18 cellular contexts compared by ENCODE assay signal in the genomic region with DNA sequence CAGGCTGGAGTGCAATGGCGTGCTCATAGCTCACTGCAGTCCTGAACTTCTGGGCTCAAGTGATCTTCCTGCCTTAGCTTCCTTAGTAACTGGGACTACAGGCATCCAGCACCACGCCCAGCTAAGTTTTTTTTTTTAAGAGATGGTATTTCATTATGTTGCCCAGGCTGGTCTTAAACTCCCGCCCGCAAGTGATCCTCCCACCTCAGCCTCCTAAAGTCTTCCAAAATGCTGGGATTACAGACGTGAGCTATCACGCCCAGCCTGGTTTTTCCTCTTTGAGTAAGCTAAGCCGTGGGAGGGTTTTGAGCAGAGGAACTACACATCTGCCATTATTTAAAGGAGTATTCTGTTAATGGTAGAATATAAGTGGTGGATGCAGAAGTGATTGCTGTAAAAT. TPM values are rescaled to one million over a fixed set of nuclear protein-coding genes. Genes with fewer than 3 reads are reported as not detected.
DNase-seq lines count a peak whose midpoint lies in the region; ATAC-seq and TF ChIP-seq lines count a peak whose summit lies in the region.
"Had no signal": no experiment of that assay in that cellular context is flagged by ENCODE, and none has a peak within 500 bp of the region (broad histone marks: within the 10 kb centered on the region; RNA-seq: fewer than 3 reads in every experiment).

No MANE protein-coding gene starts in this region.

- H3K27ac ChIP-seq in SK-N-SH (ENCODE audit: low read depth in 2 of 2, low read length in 1 of 2) = peak overlapping the region in 1 of 2 experiments; percentile 98; a peak in 3 of 4 replicates
- H3K27ac ChIP-seq in ascending aorta = peak overlapping the region; percentile 74 to 77
- H3K27ac ChIP-seq: neutrophil, right lobe of liver, testis had no signal

- TF ChIP-seq EP300 in SK-N-SH (IDR thresholded peaks at IDR 0.05; ENCODE audit: borderline replicate concordance in 1 of 2, low read depth in 1 of 2, low read length in 1 of 2) = no peak

- peak overlapping the region; percentile 87; the same call in 1 of the 2 replicates for H2AFZ ChIP-seq in SK-N-SH (ENCODE audit: low read depth)

- H3K4me1 ChIP-seq in SK-N-SH (ENCODE audit: control insufficient read depth in 1 of 2, insufficient read depth in 2 of 2, low read depth in 1 of 2, low read length in 1 of 2) (peaks cover 8 to 38% of the 10 kb centered on the region in 2 experiments), ascending aorta (peaks cover 0 to 31% of the 10 kb centered on the region in 2 donors)

- no peaks in the 10 kb centered on the region for H3K9me2 ChIP-seq in SK-N-SH

- H3K4me2 ChIP-seq in SK-N-SH = no peak overlapping the region

- no peaks in the 10 kb centered on the region for H3K36me3 Mint-ChIP-seq in type B pancreatic cell
- peaks cover 6% of the 10 kb centered on the region for H3K36me3 Mint-ChIP-seq in T-helper 2 cell treated with Interferon-gamma antibody and Interleukin-4, amounts not matched to agents 5 μg/mL and 100 μg/mL, for 36 hours (ENCODE audit: low read depth)
- H3K36me3 Mint-ChIP-seq: activated naive CD4-positive, alpha-beta T cell treated with anti-CD3 and anti-CD28 coated beads, Interleukin-2, amount 50 U/mL, for 72 hours had no signal

- no peak for TF ChIP-seq RAD21 in SK-N-SH (IDR thresholded peaks at IDR 0.05; ENCODE audit: low read length)

- no peaks in the 10 kb centered on the region for H3K27me3 ChIP-seq in SK-N-SH (ENCODE audit: insufficient read depth)
- no peaks in the 10 kb centered on the region for H3K27me3 ChIP-seq in ascending aorta
- H3K27me3 ChIP-seq: neutrophil, right lobe of liver, testis had no signal

- peaks cover 60% of the 10 kb centered on the region for H3K79me2 ChIP-seq in SK-N-SH (ENCODE audit: insufficient read depth)

- no peak for TF ChIP-seq CTCF in SK-N-SH (IDR thresholded peaks at IDR 0.05)
- no peak for TF ChIP-seq CTCF in ascending aorta (IDR thresholded peaks at IDR 0.05)
- no peak for TF ChIP-seq CTCF in fibroblast of pulmonary artery (IDR thresholded peaks at IDR 0.05; ENCODE audit: low read length, missing control alignments)
- no peak for TF ChIP-seq CTCF in type B pancreatic cell (conservative IDR thresholded peaks at IDR 0.05)

- peaks cover 36% of the 10 kb centered on the region for H3F3A ChIP-seq in SK-N-SH (replicated peaks; ENCODE audit: insufficient read depth)

- H3K9me3 Mint-ChIP-seq in type B pancreatic cell = no peaks in the 10 kb centered on the region
- no peaks in the 10 kb centered on the region for H3K9me3 Mint-ChIP-seq in T-helper 2 cell treated with Interferon-gamma antibody and Interleukin-4, amounts not matched to agents 5 μg/mL and 100 μg/mL, for 36 hours
- H3K9me3 Mint-ChIP-seq: activated naive CD4-positive, alpha-beta T cell treated with anti-CD3 and anti-CD28 coated beads, Interleukin-2, amount 50 U/mL, for 72 hours; CD4-positive, CD25-positive, alpha-beta regulatory T cell; central memory CD8-positive, alpha-beta T cell had no signal

- peaks cover 34% of the 10 kb centered on the region for H3K4me1 Mint-ChIP-seq in type B pancreatic cell (ENCODE audit: unreplicated experiment)
- peaks cover 26% of the 10 kb centered on the region for H3K4me1 Mint-ChIP-seq in T-helper 2 cell treated with Interferon-gamma antibody and Interleukin-4, amounts not matched to agents 5 μg/mL and 100 μg/mL, for 36 hours (ENCODE audit: low read depth)

- H3K9ac ChIP-seq in SK-N-SH = no peak overlapping the region

- H3K27ac Mint-ChIP-seq in type B pancreatic cell = peak overlapping the region; percentile 88
- H3K27ac Mint-ChIP-seq in T-helper 2 cell treated with Interferon-gamma antibody and Interleukin-4, amounts not matched to agents 5 μg/mL and 100 μg/mL, for 36 hours = no peak overlapping the region
- H3K27ac Mint-ChIP-seq: activated naive CD4-positive, alpha-beta T cell treated with anti-CD3 and anti-CD28 coated beads, Interleukin-2, amount 50 U/mL, for 72 hours; CD4-positive, CD25-positive, alpha-beta regulatory T cell had no signal

- POLR2A ChIA-PET in SK-N-SH (lab: Yijun Ruan, JAX) = no interaction called here

- H3K9me3 ChIP-seq in SK-N-SH (no peaks in the 10 kb centered on the region), ascending aorta (no peaks in the 10 kb centered on the region)
- H3K9me3 ChIP-seq: neutrophil, right lobe of liver, testis had no signal

- no peaks in the 10 kb centered on the region for H4K20me1 ChIP-seq in SK-N-SH (ENCODE audit: insufficient read depth)

- CTCF ChIA-PET in SK-N-SH (lab: Yijun Ruan, JAX) = no interaction called here

- no peak overlapping the region for H3K4me3 Mint-ChIP-seq in type B pancreatic cell
- H3K4me3 Mint-ChIP-seq in T-helper 2 cell treated with Interferon-gamma antibody and Interleukin-4, amounts not matched to agents 5 μg/mL and 100 μg/mL, for 36 hours = no peak overlapping the region
- H3K4me3 Mint-ChIP-seq: central memory CD8-positive, alpha-beta T cell had no signal

- no peak for ATAC-seq in SK-N-SH treated with all-trans-retinoic acid at 6 μM for 48 hours
- ATAC-seq: activated naive CD4-positive, alpha-beta T cell treated with anti-CD3 and anti-CD28 coated beads, Interleukin-2, amount 50 U/mL, for 72 hours; right lobe of liver had no signal

- H3K4me3 ChIP-seq in SK-N-SH (ENCODE audit: low read depth in 2 of 2, low read length in 1 of 2) (no peak overlapping the region), ascending aorta (no peak overlapping the region), fibroblast of pulmonary artery (replicated peaks; ENCODE audit: low read depth, low read length) (no peak overlapping the region)
- H3K4me3 ChIP-seq: right lobe of liver, testis had no signal

- H3K27me3 Mint-ChIP-seq in type B pancreatic cell = no peaks in the 10 kb centered on the region
- H3K27me3 Mint-ChIP-seq in T-helper 2 cell treated with Interferon-gamma antibody and Interleukin-4, amounts not matched to agents 5 μg/mL and 100 μg/mL, for 36 hours (ENCODE audit: low read depth) = no peaks in the 10 kb centered on the region
- H3K27me3 Mint-ChIP-seq: CD4-positive, CD25-positive, alpha-beta regulatory T cell; central memory CD8-positive, alpha-beta T cell had no signal

- intact Hi-C loops in ascending aorta (cut with DNase I) = no loop called here

- no peak for DNase-seq in SK-N-SH
- no peak for DNase-seq in ascending aorta (ENCODE audit: low spot score in 2 of 2)
- DNase-seq in fibroblast of pulmonary artery (ENCODE audit: low read depth) = peak; percentile 52
- DNase-seq in type B pancreatic cell (ENCODE audit: extremely low spot score, unreplicated experiment) = no peak
- no peak for DNase-seq in NCI-H526 (lab: John Stamatoyannopoulos, UW)
- no peak for DNase-seq in T-helper 2 cell treated with Interferon-gamma antibody and Interleukin-4, amounts not matched to agents 5 μg/mL and 100 μg/mL, for 36 hours (ENCODE audit: low spot score)
- no peak for DNase-seq in activated effector memory CD4-positive, alpha-beta T cell treated with Interleukin-2 at 50 U/mL for 16 hours
- DNase-seq: activated CD4-positive, alpha-beta T cell treated with anti-CD3 and anti-CD28 coated beads for 1 hour; CD4-positive, CD25-positive, alpha-beta regulatory T cell; DMS79 treated with DMSO at 0.1 percent for 48 hours; NCI-H2029 treated with DMSO at 0.1 percent for 48 hours; NCI-H526 treated with DMSO at 0.1 percent for 48 hours; right lobe of liver; testis had no signal

- peaks cover 3 to 9% of the 10 kb centered on the region in 2 experiments for H3K36me3 ChIP-seq in SK-N-SH (replicated peaks in 1 of 2; ENCODE audit: control insufficient read depth in 1 of 2, insufficient read depth in 2 of 2, low read length in 1 of 2)
- H3K36me3 ChIP-seq in ascending aorta = peaks cover 0 to 3% of the 10 kb centered on the region in 2 donors
- H3K36me3 ChIP-seq: neutrophil, right lobe of liver had no signal

- WGBS in SK-N-SH (ENCODE audit: low lambda C conversion rate) = 89% methylated on average over 7 of the region's 7 CpGs

TF ChIP-seq in SK-N-SH, 30 proteins besides CTCF, POLR2A, EP300 and RAD21:
- no peak for TF ChIP-seq ELF1 (IDR thresholded peaks at IDR 0.05)
- no peak for TF ChIP-seq GABPA (IDR thresholded peaks at IDR 0.05; ENCODE audit: low read depth)
- TF ChIP-seq FOXJ3 (CRISPR knock-in tag; IDR thresholded peaks at IDR 0.05) = no peak
- no peak for TF ChIP-seq MXI1 (IDR thresholded peaks at IDR 0.05; ENCODE audit: low read depth, low read length)
- TF ChIP-seq TAF1 (IDR thresholded peaks at IDR 0.05; ENCODE audit: borderline replicate concordance, low read depth, low read length) = no peak
- no peak for TF ChIP-seq JUND (IDR thresholded peaks at IDR 0.05)
- TF ChIP-seq CHD2 (IDR thresholded peaks at IDR 0.05; ENCODE audit: low read length, partially characterized antibody) = no peak
- TF ChIP-seq EZH2phosphoT487 (IDR thresholded peaks at IDR 0.05; ENCODE audit: borderline replicate concordance, low read depth) = no peak
- TF ChIP-seq NFIC (IDR thresholded peaks at IDR 0.05; ENCODE audit: borderline replicate concordance) = no peak
- no peak for TF ChIP-seq RXRA (IDR thresholded peaks at IDR 0.05; ENCODE audit: borderline replicate concordance, low read depth)
- no peak for TF ChIP-seq NRF1 (IDR thresholded peaks at IDR 0.05; ENCODE audit: low read depth, low read length)

TF ChIP-seq in SK-N-SH treated with all-trans-retinoic acid at 6 μM for 48 hours, 23 proteins besides CTCF, POLR2A, EP300 and RAD21:
- TF ChIP-seq CSDC2 (CRISPR knock-in tag; IDR thresholded peaks at IDR 0.05) (no peak), ZFP3 (CRISPR knock-in tag; IDR thresholded peaks at IDR 0.05) (no peak)
- TF ChIP-seq, protein P1, sequence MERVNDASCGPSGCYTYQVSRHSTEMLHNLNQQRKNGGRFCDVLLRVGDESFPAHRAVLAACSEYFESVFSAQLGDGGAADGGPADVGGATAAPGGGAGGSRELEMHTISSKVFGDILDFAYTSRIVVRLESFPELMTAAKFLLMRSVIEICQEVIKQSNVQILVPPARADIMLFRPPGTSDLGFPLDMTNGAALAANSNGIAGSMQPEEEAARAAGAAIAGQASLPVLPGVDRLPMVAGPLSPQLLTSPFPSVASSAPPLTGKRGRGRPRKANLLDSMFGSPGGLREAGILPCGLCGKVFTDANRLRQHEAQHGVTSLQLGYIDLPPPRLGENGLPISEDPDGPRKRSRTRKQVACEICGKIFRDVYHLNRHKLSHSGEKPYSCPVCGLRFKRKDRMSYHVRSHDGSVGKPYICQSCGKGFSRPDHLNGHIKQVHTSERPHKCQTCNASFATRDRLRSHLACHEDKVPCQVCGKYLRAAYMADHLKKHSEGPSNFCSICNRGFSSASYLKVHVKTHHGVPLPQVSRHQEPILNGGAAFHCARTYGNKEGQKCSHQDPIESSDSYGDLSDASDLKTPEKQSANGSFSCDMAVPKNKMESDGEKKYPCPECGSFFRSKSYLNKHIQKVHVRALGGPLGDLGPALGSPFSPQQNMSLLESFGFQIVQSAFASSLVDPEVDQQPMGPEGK (CRISPR knock-in tag; IDR thresholded peaks at IDR 0.05; ENCODE audit: borderline replicate concordance) = no peak

RNA-seq across cellular contexts. Expression of a gene that starts 7.4 kb away (rescaled TPM):
- 27.2 and 29.8 TPM in 2 replicates for polyA plus RNA-seq in SK-N-SH (2012; rRNA removed)
- 35.1 and 44.4 TPM in 2 replicates for polyA plus RNA-seq in SK-N-SH (2012; cell fraction: cytosol; rRNA removed)
- 24.2 and 39.5 TPM in 2 replicates for polyA plus RNA-seq in SK-N-SH (2012; cell fraction: nucleus; rRNA removed)
- total RNA-seq in ascending aorta = 42.8 TPM
- 63.5 and 68.5 TPM in 2 replicates for total RNA-seq in type B pancreatic cell (ENCODE audit: low replicate concordance)
